In genomic region chr3:173019378-173019777, GRCh38 we compare ENCODE assay signal across 1 cellular context.
TF ChIP-seq lines count a peak whose summit lies in the region.

No MANE protein-coding gene starts in this region.

TF ChIP-seq in WTC11, 78 proteins besides CTCF, POLR2A, EP300 and RAD21 (continued from another document):
- no peak for TF ChIP-seq ZNF512 (CRISPR knock-in tag; IDR thresholded peaks at IDR 0.05; ENCODE audit: borderline replicate concordance)
- TF ChIP-seq, protein P1, sequence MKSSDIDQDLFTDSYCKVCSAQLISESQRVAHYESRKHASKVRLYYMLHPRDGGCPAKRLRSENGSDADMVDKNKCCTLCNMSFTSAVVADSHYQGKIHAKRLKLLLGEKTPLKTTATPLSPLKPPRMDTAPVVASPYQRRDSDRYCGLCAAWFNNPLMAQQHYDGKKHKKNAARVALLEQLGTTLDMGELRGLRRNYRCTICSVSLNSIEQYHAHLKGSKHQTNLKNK (CRISPR knock-in tag; IDR thresholded peaks at IDR 0.05), result no peak
- TF ChIP-seq MLX (CRISPR knock-in tag; IDR thresholded peaks at IDR 0.05), result no peak
- no peak for TF ChIP-seq ATF1 (CRISPR knock-in tag; IDR thresholded peaks at IDR 0.05)
- no peak for TF ChIP-seq HMGXB4 (CRISPR knock-in tag; IDR thresholded peaks at IDR 0.05)
- TF ChIP-seq, protein P2, sequence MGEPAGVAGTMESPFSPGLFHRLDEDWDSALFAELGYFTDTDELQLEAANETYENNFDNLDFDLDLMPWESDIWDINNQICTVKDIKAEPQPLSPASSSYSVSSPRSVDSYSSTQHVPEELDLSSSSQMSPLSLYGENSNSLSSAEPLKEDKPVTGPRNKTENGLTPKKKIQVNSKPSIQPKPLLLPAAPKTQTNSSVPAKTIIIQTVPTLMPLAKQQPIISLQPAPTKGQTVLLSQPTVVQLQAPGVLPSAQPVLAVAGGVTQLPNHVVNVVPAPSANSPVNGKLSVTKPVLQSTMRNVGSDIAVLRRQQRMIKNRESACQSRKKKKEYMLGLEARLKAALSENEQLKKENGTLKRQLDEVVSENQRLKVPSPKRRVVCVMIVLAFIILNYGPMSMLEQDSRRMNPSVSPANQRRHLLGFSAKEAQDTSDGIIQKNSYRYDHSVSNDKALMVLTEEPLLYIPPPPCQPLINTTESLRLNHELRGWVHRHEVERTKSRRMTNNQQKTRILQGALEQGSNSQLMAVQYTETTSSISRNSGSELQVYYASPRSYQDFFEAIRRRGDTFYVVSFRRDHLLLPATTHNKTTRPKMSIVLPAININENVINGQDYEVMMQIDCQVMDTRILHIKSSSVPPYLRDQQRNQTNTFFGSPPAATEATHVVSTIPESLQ (CRISPR knock-in tag; IDR thresholded peaks at IDR 0.05), result no peak
